In the genomic region with DNA sequence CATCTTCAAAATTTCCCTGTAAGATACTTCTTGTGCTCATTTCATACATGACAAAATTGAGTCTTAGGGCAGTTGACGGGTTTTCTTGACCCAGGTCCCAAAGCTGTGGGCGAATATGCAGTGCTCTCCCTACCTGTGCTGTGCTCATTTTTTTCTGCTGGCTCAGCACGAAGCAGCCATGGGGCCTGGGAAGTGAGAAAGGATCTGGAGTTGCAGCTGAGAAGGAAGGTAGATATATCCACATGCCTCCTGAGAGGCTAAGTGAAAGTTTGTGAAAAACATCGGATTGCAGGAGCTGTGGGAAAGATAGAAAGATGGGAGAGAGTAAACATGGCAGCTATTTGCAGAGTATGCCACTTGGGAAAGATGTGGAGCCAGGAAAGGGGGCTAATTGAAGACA, we compare ENCODE assay signal across 8 cellular contexts. TPM values are rescaled to one million over a fixed set of nuclear protein-coding genes. Genes with fewer than 3 reads are reported as not detected.
"Had no signal": no experiment of that assay in that cellular context is flagged by ENCODE, and none has a peak within 500 bp of the region (broad histone marks: within the 10 kb centered on the region; RNA-seq: fewer than 3 reads in every experiment).

No MANE protein-coding gene starts in this region.

- H3K9ac ChIP-seq: GM23248 had no signal

- H3K27ac ChIP-seq: GM23248, HL-60 had no signal

- H2AFZ ChIP-seq: GM23248 had no signal

- H3K4me3 ChIP-seq: GM23248 had no signal

- FAIRE-seq: H54 had no signal

- DNase-seq: GM23248, GOT3, H9, HCEC 1CT, KG1 had no signal

RNA-seq across cellular contexts. Expression of gene SYCE1L, which starts 51.1 kb away (rescaled TPM):
- total RNA-seq: GM23248, HT1080 had no signal
- polyA plus RNA-seq: GM23248 had no signal
